Comparison of ENCODE assay signal across 1 cellular context in genomic region chr7:156666368-156667109, GRCh38.
TF ChIP-seq lines count a peak whose summit lies in the region.

No MANE protein-coding gene starts in this region.

TF ChIP-seq in HepG2, 621 proteins besides CTCF, POLR2A, EP300 and RAD21 (continued from another document and continues in another):
- TF ChIP-seq ATAD3A (CRISPR knock-in tag; IDR thresholded peaks at IDR 0.05) = no peak
- TF ChIP-seq ZBTB26 (CRISPR knock-in tag; IDR thresholded peaks at IDR 0.05; ENCODE audit: borderline replicate concordance) = peak; percentile 67; the same call in 1 of the 2 replicates
- TF ChIP-seq AKNA (CRISPR knock-in tag; IDR thresholded peaks at IDR 0.05; ENCODE audit: borderline replicate concordance) = no peak
- no peak for TF ChIP-seq HNRNPK (IDR thresholded peaks at IDR 0.05; ENCODE audit: low read depth, low read length, poor library complexity, severe bottlenecking)
- TF ChIP-seq ARHGAP35 (CRISPR knock-in tag; IDR thresholded peaks at IDR 0.05; ENCODE audit: borderline replicate concordance) = no peak
- TF ChIP-seq NFIC (IDR thresholded peaks at IDR 0.05; ENCODE audit: low read length) = peak; percentile 44; the same call in 1 of the 2 replicates
- no peak for TF ChIP-seq ZNF761 (CRISPR knock-in tag; conservative IDR thresholded peaks at IDR 0.05)
- peak; percentile 66 for TF ChIP-seq ZFX (CRISPR knock-in tag; IDR thresholded peaks at IDR 0.05; ENCODE audit: low read depth)
- TF ChIP-seq JUND (CRISPR knock-in tag; IDR thresholded peaks at IDR 0.05) = no peak
- peak; percentile 14; the same call in 1 of the 2 replicates for TF ChIP-seq SIX1 (CRISPR knock-in tag; IDR thresholded peaks at IDR 0.05; ENCODE audit: borderline replicate concordance)
- 0 out of 2 replicates have a peak, but pooled peaks have one; percentile 33 for TF ChIP-seq HNF1A (IDR thresholded peaks at IDR 0.05; ENCODE audit: low read depth)
- peak; percentile 60; the same call in 1 of the 2 replicates for TF ChIP-seq HNF1A (CRISPR knock-in tag; IDR thresholded peaks at IDR 0.05; ENCODE audit: borderline replicate concordance)
- peak; percentile 51; the same call in 1 of the 2 replicates for TF ChIP-seq MED1 (CRISPR knock-in tag; IDR thresholded peaks at IDR 0.05)
- TF ChIP-seq MAX (IDR thresholded peaks at IDR 0.05) = peak; percentile 36; the same call in 1 of the 2 replicates
- peak; percentile 37 for TF ChIP-seq TEAD3 (CRISPR knock-in tag; optimal IDR thresholded peaks at IDR 0.05; ENCODE audit: borderline replicate concordance)
- TF ChIP-seq PHF21A (CRISPR knock-in tag; IDR thresholded peaks at IDR 0.05) = peak; percentile 42; the same call in 1 of the 2 replicates
- TF ChIP-seq BCL6 (CRISPR knock-in tag; IDR thresholded peaks at IDR 0.05) = peak; percentile 95
- peak; percentile 92 for TF ChIP-seq GATA4 (IDR thresholded peaks at IDR 0.05; ENCODE audit: borderline replicate concordance, low read depth)
- no peak for TF ChIP-seq SP140L (CRISPR knock-in tag; IDR thresholded peaks at IDR 0.05; ENCODE audit: borderline replicate concordance)
- TF ChIP-seq IKZF4 (CRISPR knock-in tag; IDR thresholded peaks at IDR 0.05; ENCODE audit: borderline replicate concordance, low read depth, not compliant biosample characterization) = no peak
- TF ChIP-seq ZNF609 (CRISPR knock-in tag; IDR thresholded peaks at IDR 0.05; ENCODE audit: borderline replicate concordance) = peak; percentile 96
- TF ChIP-seq TCF7 (IDR thresholded peaks at IDR 0.05; ENCODE audit: low read depth) = peak; percentile 99
- no peak for TF ChIP-seq ZNF24 (IDR thresholded peaks at IDR 0.05)
- TF ChIP-seq FOXA3 (CRISPR knock-in tag; IDR thresholded peaks at IDR 0.05) = peak; percentile 83
- no peak for TF ChIP-seq ATM (IDR thresholded peaks at IDR 0.05; ENCODE audit: borderline replicate concordance)
- peak; percentile 34; the same call in 1 of the 2 replicates for TF ChIP-seq FOXO1 (CRISPR knock-in tag; IDR thresholded peaks at IDR 0.05)
- peak; percentile 62; the same call in 1 of the 2 replicates for TF ChIP-seq ZGPAT (CRISPR knock-in tag; IDR thresholded peaks at IDR 0.05)
- TF ChIP-seq THAP7 (CRISPR knock-in tag; IDR thresholded peaks at IDR 0.05) = no peak
- TF ChIP-seq ZBTB20 (CRISPR knock-in tag; IDR thresholded peaks at IDR 0.05; ENCODE audit: borderline replicate concordance, low read depth) = peak; percentile 71; the same call in 1 of the 2 replicates
- TF ChIP-seq ZNF142 (CRISPR knock-in tag; IDR thresholded peaks at IDR 0.05) = no peak
- TF ChIP-seq ZNF598 (CRISPR knock-in tag; IDR thresholded peaks at IDR 0.05; ENCODE audit: borderline replicate concordance) = no peak
- no peak for TF ChIP-seq POGZ (CRISPR knock-in tag; IDR thresholded peaks at IDR 0.05)
